ENCODE assay signal across 12 cellular contexts in the genomic region with DNA sequence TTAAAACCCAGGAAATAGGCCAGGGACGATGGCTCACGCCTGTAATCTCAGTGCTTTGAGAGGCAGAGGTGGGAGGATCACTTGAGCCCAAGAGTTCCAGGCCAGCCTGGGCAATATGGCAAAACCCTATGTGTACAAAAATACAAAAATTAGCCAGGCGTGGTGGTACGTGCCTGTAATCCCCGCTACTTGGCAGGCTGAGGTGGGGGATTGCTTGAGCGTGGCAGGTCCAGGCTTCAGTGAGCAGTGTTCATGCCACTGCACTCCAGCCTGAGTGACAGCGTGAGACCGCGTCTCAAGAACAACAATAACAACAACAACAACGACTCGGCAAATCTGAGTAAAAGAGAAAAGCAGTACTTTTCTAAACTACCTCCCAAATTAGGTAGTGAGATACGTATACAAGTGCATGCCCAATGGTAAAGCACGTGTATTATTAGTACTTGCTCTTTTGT. TPM values are rescaled to one million over a fixed set of nuclear protein-coding genes. Genes with fewer than 3 reads are reported as not detected.
DNase-seq lines count a peak whose midpoint lies in the region; ATAC-seq and TF ChIP-seq lines count a peak whose summit lies in the region.
"Had no signal": no experiment of that assay in that cellular context is flagged by ENCODE, and none has a peak within 500 bp of the region (broad histone marks: within the 10 kb centered on the region; RNA-seq: fewer than 3 reads in every experiment).

No MANE protein-coding gene starts in this region.

- no peak overlapping the region for H3K27ac ChIP-seq in PC-3 (ENCODE audit: low read length)
- H3K27ac ChIP-seq: KMS-11, parathyroid adenoma, SJCRH30 had no signal

- H3K4me1 Mint-ChIP-seq in stimulated activated naive CD8-positive, alpha-beta T cell treated with anti-CD3 and anti-CD28 coated beads, Interleukin-15, amount 100 ng/mL, for 72 hours = peaks cover 75% of the 10 kb centered on the region

- peak overlapping the region in 1 of 2 donors; percentile 63 for H3K27ac Mint-ChIP-seq in stimulated activated naive CD8-positive, alpha-beta T cell treated with anti-CD3 and anti-CD28 coated beads, Interleukin-15, amount 100 ng/mL, for 72 hours

- H3F3A ChIP-seq in PC-3 (ENCODE audit: low read length, unreplicated experiment) = no peaks in the 10 kb centered on the region

- ATAC-seq in GM18508 (IDR thresholded peaks at IDR 0.05; ENCODE audit: insufficient read depth, unreplicated experiment) (peak; percentile 43), GM21390 (IDR thresholded peaks at IDR 0.05; ENCODE audit: unreplicated experiment) (peak; percentile 74), HG03432 (IDR thresholded peaks at IDR 0.05; ENCODE audit: unreplicated experiment) (peak; percentile 80), PC-3 (no peak)
- no peak for ATAC-seq in stimulated activated naive CD8-positive, alpha-beta T cell treated with anti-CD3 and anti-CD28 coated beads, Interleukin-15, amount 100 ng/mL, for 72 hours

- intact Hi-C loops in PC-3 (cut with micrococcal nuclease) = no loop called here

- H3K4me3 Mint-ChIP-seq in stimulated activated naive CD8-positive, alpha-beta T cell treated with anti-CD3 and anti-CD28 coated beads, Interleukin-15, amount 100 ng/mL, for 72 hours = peak overlapping the region in 1 of 2 donors; percentile 18

- no peaks in the 10 kb centered on the region for H3K9me3 Mint-ChIP-seq in stimulated activated naive CD8-positive, alpha-beta T cell treated with anti-CD3 and anti-CD28 coated beads, Interleukin-15, amount 100 ng/mL, for 72 hours

- H4K20me1 ChIP-seq in PC-3 (ENCODE audit: low read length) = peaks cover 63% of the 10 kb centered on the region

- H3K4me2 ChIP-seq in PC-3 (ENCODE audit: low read length) = no peak overlapping the region
- H3K4me2 ChIP-seq: KMS-11 had no signal

- CTCF ChIA-PET in PC-3 (lab: Charles Lee) = no interaction called here

- POLR2A ChIA-PET in PC-3 (lab: Charles Lee; ENCODE audit: unreplicated experiment) = no interaction called here

- H3K9me3 ChIP-seq in PC-3 (ENCODE audit: low read length) = no peaks in the 10 kb centered on the region
- H3K9me3 ChIP-seq: SJCRH30 had no signal

- no peak overlapping the region for H3K4me3 ChIP-seq in PC-3 (ENCODE audit: low read length)
- H3K4me3 ChIP-seq: SJCRH30 had no signal

- no peaks in the 10 kb centered on the region for H3K27me3 Mint-ChIP-seq in stimulated activated naive CD8-positive, alpha-beta T cell treated with anti-CD3 and anti-CD28 coated beads, Interleukin-15, amount 100 ng/mL, for 72 hours

- no peaks in the 10 kb centered on the region for H3K36me3 ChIP-seq in PC-3 (ENCODE audit: low read depth, low read length)

- H2AFZ ChIP-seq in PC-3 (ENCODE audit: low read length) = no peak overlapping the region
- H2AFZ ChIP-seq: parathyroid adenoma had no signal

- peaks cover 100% of the 10 kb centered on the region for H3K79me2 ChIP-seq in PC-3 (ENCODE audit: low read length)

- H3K4me1 ChIP-seq in PC-3 (ENCODE audit: insufficient read depth, low read length) = no peaks in the 10 kb centered on the region
- H3K4me1 ChIP-seq: SJCRH30 had no signal

- H3K9ac ChIP-seq in PC-3 (ENCODE audit: low read length) = no peak overlapping the region
- H3K9ac ChIP-seq: KMS-11, parathyroid adenoma had no signal

- no peaks in the 10 kb centered on the region for H3K27me3 ChIP-seq in PC-3 (ENCODE audit: low read length)
- H3K27me3 ChIP-seq: SJCRH30 had no signal

- BruUV-seq in PC-3 (replicated peaks; lab: Mats Ljungman, UMichigan) = no TSS peak

- no peaks in the 10 kb centered on the region for H3K9me2 ChIP-seq in PC-3 (replicated peaks; ENCODE audit: low read length)

- DNase-seq in germinal center (ENCODE audit: low spot score) (peak; percentile 31), GDM1 (lab: John Stamatoyannopoulos, UW) (no peak), PC-3 (no peak)
- no peak for DNase-seq in activated CD4-positive, alpha-beta T cell treated with anti-CD3 and anti-CD28 coated beads, Interleukin-2, amount 50 U/mL, for 1 hour
- DNase-seq in stimulated activated naive CD8-positive, alpha-beta T cell treated with anti-CD3 and anti-CD28 coated beads, Interleukin-15, amount 100 ng/mL, for 72 hours = no peak
- DNase-seq: hippocampal formation, SJCRH30 had no signal

- TF ChIP-seq CTCF in PC-3 (conservative IDR thresholded peaks at IDR 0.05; ENCODE audit: low read depth, low read length) = no peak

RNA-seq across cellular contexts. Expression of a gene that starts 13.0 kb away (rescaled TPM):
- 62.2 and 92.9 TPM in 2 replicates for total RNA-seq in PC-3 (2014; rRNA removed)

RNA-seq across cellular contexts. Expression of a gene that starts 13.9 kb away (rescaled TPM):
- total RNA-seq in PC-3 (2014; rRNA removed) = 40.0 and 41.0 TPM in 2 replicates

RNA-seq across cellular contexts. Expression of a gene that starts 35.2 kb away (rescaled TPM):
- total RNA-seq in PC-3 (2014; rRNA removed) = 0.33 TPM in 1 of 2 replicates, not detected in the other

Comparison
In these comparisons a context has a peak if more than half of its experiments do, and no peak if none do; other contexts are left out.
1. ATAC-seq: peak in GM18508 (single experiment), GM21390 (single experiment) and HG03432 (single experiment); none in PC-3 (single experiment) and stimulated activated naive CD8-positive, alpha-beta T cell treated with anti-CD3 and anti-CD28 coated beads, Interleukin-15, amount 100 ng/mL, for 72 hours (single experiment).